Comparison of ENCODE assay signal across 12 cellular contexts in the genomic region with DNA sequence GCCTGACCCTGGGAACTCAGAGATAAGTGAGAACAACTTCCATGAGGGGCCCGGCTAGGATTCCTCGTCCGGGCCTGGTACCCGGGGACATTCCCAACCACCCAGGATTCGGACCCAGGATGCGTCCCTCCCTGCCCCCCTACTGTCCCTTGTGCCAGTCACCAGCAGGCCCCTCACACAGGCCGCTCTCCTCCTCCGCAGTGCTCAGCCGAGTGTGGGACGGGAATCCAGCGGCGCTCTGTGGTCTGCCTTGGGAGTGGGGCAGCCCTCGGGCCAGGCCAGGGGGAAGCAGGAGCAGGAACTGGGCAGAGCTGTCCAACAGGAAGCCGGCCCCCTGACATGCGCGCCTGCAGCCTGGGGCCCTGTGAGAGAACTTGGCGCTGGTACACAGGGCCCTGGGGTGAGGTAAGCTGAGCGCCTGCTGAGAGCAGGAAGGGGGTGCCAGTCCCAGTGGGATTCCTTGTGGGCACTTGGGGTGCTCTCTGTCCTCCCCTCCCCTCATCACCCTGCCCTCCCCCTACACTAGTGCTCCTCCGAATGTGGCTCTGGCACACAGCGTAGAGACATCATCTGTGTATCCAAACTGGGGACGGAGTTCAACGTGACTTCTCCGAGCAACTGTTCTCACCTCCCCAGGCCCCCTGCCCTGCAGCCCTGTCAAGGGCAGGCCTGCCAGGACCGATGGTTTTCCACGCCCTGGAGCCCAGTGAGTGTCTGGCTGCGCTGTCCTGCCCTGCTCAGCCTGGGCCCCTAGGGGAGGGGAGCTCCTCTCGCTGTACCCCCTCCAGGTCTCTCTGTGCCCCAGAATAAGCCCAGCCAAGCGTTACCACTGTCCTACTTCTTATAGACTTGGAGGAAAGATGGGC. TPM values are rescaled to one million over a fixed set of nuclear protein-coding genes. Genes with fewer than 3 reads are reported as not detected.
DNase-seq lines count a peak whose midpoint lies in the region; ATAC-seq, FAIRE-seq and TF ChIP-seq lines count a peak whose summit lies in the region.
"Had no signal": no experiment of that assay in that cellular context is flagged by ENCODE, and none has a peak within 500 bp of the region (broad histone marks: within the 10 kb centered on the region; RNA-seq: fewer than 3 reads in every experiment).

No MANE protein-coding gene starts in this region.

- H3K4me2 ChIP-seq in BLaER1 (no peak overlapping the region), astrocyte (ENCODE audit: low read length) (no peak overlapping the region), trophoblast cell (ENCODE audit: low read length) (no peak overlapping the region)

- H3K36me3 ChIP-seq in BLaER1 (no peaks in the 10 kb centered on the region), astrocyte (ENCODE audit: insufficient read depth, low read length) (no peaks in the 10 kb centered on the region), heart right ventricle (peaks cover 0 to 46% (median 0%) of the 10 kb centered on the region in 9 donors), trophoblast cell (ENCODE audit: control insufficient read depth in 1 of 2, insufficient read depth in 2 of 2, low read length in 2 of 2) (peaks cover 25 to 29% of the 10 kb centered on the region in 2 experiments)
- H3K36me3 ChIP-seq in CD8-positive, alpha-beta memory T cell (ENCODE audit: insufficient read depth, low read length): no peaks in the 10 kb centered on the region
- H3K36me3 ChIP-seq: HAP-1 had no signal

- H2AK5ac ChIP-seq in trophoblast cell (ENCODE audit: low read length): peak overlapping the region; percentile 5

- no peak overlapping the region for H3K23ac ChIP-seq in trophoblast cell (ENCODE audit: low read length)

- no peaks in the 10 kb centered on the region for H3K27me3 Mint-ChIP-seq in astrocyte (ENCODE audit: low read depth, unreplicated experiment)
- peaks cover 0 to 3% of the 10 kb centered on the region in 2 donors for H3K27me3 Mint-ChIP-seq in CD8-positive, alpha-beta memory T cell
- H3K27me3 Mint-ChIP-seq: stimulated activated naive CD8-positive, alpha-beta T cell treated with anti-CD3 and anti-CD28 coated beads, Interleukin-15, Interleukin-2, amounts not matched to agents 100 ng/mL and 50 ng/mL, for 24 hours had no signal

- H3K4ac ChIP-seq in trophoblast cell (ENCODE audit: low read depth, low read length): peak overlapping the region; percentile 19

- peak overlapping the region; percentile 61 for H3K18ac ChIP-seq in trophoblast cell (ENCODE audit: low read length)

- H3K4me1 ChIP-seq in BLaER1 (peaks cover 48% of the 10 kb centered on the region), astrocyte (ENCODE audit: insufficient read depth, low read length) (peaks cover 34% of the 10 kb centered on the region), heart right ventricle (peaks cover 34 to 57% (median 49%) of the 10 kb centered on the region in 9 donors), trophoblast cell (ENCODE audit: control insufficient read depth in 1 of 2, insufficient read depth in 2 of 2, low read length in 2 of 2) (peaks cover 31 to 32% of the 10 kb centered on the region in 2 experiments)
- peaks cover 35% of the 10 kb centered on the region for H3K4me1 ChIP-seq in CD8-positive, alpha-beta memory T cell (ENCODE audit: insufficient read depth, low read length)

- H3K27ac Mint-ChIP-seq in astrocyte (ENCODE audit: unreplicated experiment): peak overlapping the region; percentile 47
- no peak overlapping the region for H3K27ac Mint-ChIP-seq in CD8-positive, alpha-beta memory T cell

- H3K14ac ChIP-seq in trophoblast cell (ENCODE audit: low read length): peak overlapping the region; percentile 22

- ATAC-seq in heart right ventricle: peak in 1 of 8 donors; percentile 4

- peak overlapping the region; percentile 30 for H4K8ac ChIP-seq in trophoblast cell (ENCODE audit: low read depth, low read length)

- H2BK5ac ChIP-seq in trophoblast cell (ENCODE audit: low read depth, low read length, poor library complexity): no peak overlapping the region

- H3K79me1 ChIP-seq in trophoblast cell (ENCODE audit: low read length): peaks cover 36% of the 10 kb centered on the region

- H3K4me3 Mint-ChIP-seq in astrocyte (ENCODE audit: unreplicated experiment): no peak overlapping the region
- peak overlapping the region in 1 of 7 donors; percentile 70 for H3K4me3 Mint-ChIP-seq in CD8-positive, alpha-beta memory T cell
- H3K4me3 Mint-ChIP-seq: stimulated activated naive CD8-positive, alpha-beta T cell treated with anti-CD3 and anti-CD28 coated beads, Interleukin-15, Interleukin-2, amounts not matched to agents 100 ng/mL and 50 ng/mL, for 24 hours had no signal

- H3K27ac ChIP-seq in BLaER1 (0 out of 2 replicates have a peak overlapping the region, but pooled peaks have one; percentile 38), astrocyte (ENCODE audit: low read depth, low read length) (no peak overlapping the region), heart right ventricle (peak overlapping the region in 8 of 10 donors; percentile 91 to 100 (median 100)), trophoblast cell (ENCODE audit: low read depth, low read length) (peak overlapping the region; percentile 15)
- no peak overlapping the region for H3K27ac ChIP-seq in CD8-positive, alpha-beta memory T cell (ENCODE audit: low read depth, low read length)

- H3K27me3 ChIP-seq in BLaER1: no peaks in the 10 kb centered on the region
- no peaks in the 10 kb centered on the region for H3K27me3 ChIP-seq in astrocyte (ENCODE audit: insufficient read depth, low read length)
- no peaks in the 10 kb centered on the region for H3K27me3 ChIP-seq in heart right ventricle
- H3K27me3 ChIP-seq in trophoblast cell (ENCODE audit: insufficient read depth, low read length): no peaks in the 10 kb centered on the region
- H3K27me3 ChIP-seq in CD8-positive, alpha-beta memory T cell (ENCODE audit: insufficient read depth, low read length, poor library complexity, severe bottlenecking): no peaks in the 10 kb centered on the region

- POLR2A ChIA-PET in CD8-positive, alpha-beta memory T cell (lab: Charles Lee): interaction anchor here (3.1 to 11.0 kb wide), 4 partner anchors 9 to 70 kb away, joined by 15 to 486 read pairs (median 46); a partner anchor contains a TSS

- H3K9me3 ChIP-seq in BLaER1: no peaks in the 10 kb centered on the region
- no peaks in the 10 kb centered on the region for H3K9me3 ChIP-seq in astrocyte (ENCODE audit: insufficient read depth, low read depth, low read length)
- no peaks in the 10 kb centered on the region for H3K9me3 ChIP-seq in heart right ventricle
- peaks cover 3% of the 10 kb centered on the region for H3K9me3 ChIP-seq in trophoblast cell (ENCODE audit: insufficient read depth, low read depth, low read length)
- H3K9me3 ChIP-seq in CD8-positive, alpha-beta memory T cell (ENCODE audit: low read length): no peaks in the 10 kb centered on the region
- H3K9me3 ChIP-seq: HAP-1 had no signal

- H4K91ac ChIP-seq in trophoblast cell (ENCODE audit: low read depth, low read length): peak overlapping the region; percentile 11

- peaks cover 28% of the 10 kb centered on the region for H3K4me1 Mint-ChIP-seq in astrocyte (ENCODE audit: low read depth, unreplicated experiment)
- peaks cover 37 to 47% (median 39%) of the 10 kb centered on the region in 3 donors for H3K4me1 Mint-ChIP-seq in CD8-positive, alpha-beta memory T cell

- CTCF ChIA-PET in CD8-positive, alpha-beta memory T cell (lab: Charles Lee): interaction anchor here (0.6 to 9.1 kb wide), 16 partner anchors 9 to 447 kb away, joined by 3 to 325 read pairs (median 6); a partner anchor contains a TSS

- H3K79me2 ChIP-seq in astrocyte (ENCODE audit: insufficient read depth, low read length) (peaks cover 32% of the 10 kb centered on the region), trophoblast cell (ENCODE audit: control insufficient read depth, insufficient read depth, low read length, poor library complexity) (peaks cover 12% of the 10 kb centered on the region)

- peaks cover 34% of the 10 kb centered on the region for H4K20me1 ChIP-seq in BLaER1
- peaks cover 24% of the 10 kb centered on the region for H4K20me1 ChIP-seq in astrocyte (ENCODE audit: insufficient read depth, low read length)

- H2AFZ ChIP-seq in astrocyte (ENCODE audit: low read depth, low read length): no peak overlapping the region
- H2AFZ ChIP-seq in trophoblast cell (ENCODE audit: insufficient read depth, low read length, poor library complexity): no peak overlapping the region

- intact Hi-C loops in heart right ventricle (cut with DNase I): loop anchor here in 3 of 10 donors (10.0 kb wide), 2 partner anchors 246 to 256 kb away; a partner anchor contains a TSS

- H3K4me3 ChIP-seq in BLaER1 (no peak overlapping the region), astrocyte (ENCODE audit: insufficient read depth, low read depth, low read length) (no peak overlapping the region), heart right ventricle (peak overlapping the region in 6 of 10 donors; percentile 24 to 39 (median 34)), trophoblast cell (ENCODE audit: low read depth, low read length) (no peak overlapping the region)
- H3K4me3 ChIP-seq in CD8-positive, alpha-beta memory T cell (ENCODE audit: low read length): no peak overlapping the region
- H3K4me3 ChIP-seq: HAP-1 had no signal

- no peak for FAIRE-seq in astrocyte (lab: Jason Lieb, UNC)
- no peak for FAIRE-seq in D721Med (lab: Jason Lieb, UNC)

- peak overlapping the region; percentile 26 for H2BK120ac ChIP-seq in trophoblast cell (ENCODE audit: insufficient read depth, low read length, poor library complexity)

- 61 to 64% methylated on average over 28 of the region's 28 CpGs for WGBS in heart right ventricle, 2 donors
- WGBS in trophoblast cell (ENCODE audit: extremely low coverage, insufficient coverage, insufficient read length): no CpG with 5 or more reads among the region's 28 CpGs

- peak overlapping the region; percentile 23 for H2BK12ac ChIP-seq in trophoblast cell (ENCODE audit: low read length)

- no peak overlapping the region for H4K12ac ChIP-seq in trophoblast cell (ENCODE audit: low read depth, low read length)

- no peak for DNase-seq in astrocyte (ENCODE audit: low read depth)
- DNase-seq in heart right ventricle: peak in 1 of 2 donors; percentile 65
- DNase-seq in trophoblast cell: peak; percentile 69
- no peak for DNase-seq in D721Med (ENCODE audit: insufficient read length, low spot score)
- no peak for DNase-seq in CD8-positive, alpha-beta memory T cell
- no peak for DNase-seq in NCI-H187 (lab: John Stamatoyannopoulos, UW)
- no peak for DNase-seq in stimulated activated CD4-positive, alpha-beta T cell treated with anti-CD3 and anti-CD28 coated beads, Interleukin-4, amount 100 ng/mL, for 4 hours

- no peak for TF ChIP-seq CTCF in astrocyte (IDR thresholded peaks at IDR 0.05; ENCODE audit: insufficient read depth, low read depth, low read length)
- no peak for TF ChIP-seq CTCF in heart right ventricle (IDR thresholded peaks at IDR 0.05)
- TF ChIP-seq CTCF in D721Med (IDR thresholded peaks at IDR 0.05; ENCODE audit: insufficient read depth, missing control alignments): no peak

- no peaks in the 10 kb centered on the region for H3K9me3 Mint-ChIP-seq in astrocyte (ENCODE audit: unreplicated experiment)
- H3K9me3 Mint-ChIP-seq in CD8-positive, alpha-beta memory T cell: no peaks in the 10 kb centered on the region
- H3K9me3 Mint-ChIP-seq: stimulated activated naive CD8-positive, alpha-beta T cell treated with anti-CD3 and anti-CD28 coated beads, Interleukin-15, Interleukin-2, amounts not matched to agents 100 ng/mL and 50 ng/mL, for 24 hours had no signal

- H3K36me3 Mint-ChIP-seq in astrocyte (ENCODE audit: low read depth, unreplicated experiment): peaks cover 2% of the 10 kb centered on the region
- peaks cover 0 to 14% (median 4%) of the 10 kb centered on the region in 3 donors for H3K36me3 Mint-ChIP-seq in CD8-positive, alpha-beta memory T cell

- H3K9ac ChIP-seq in BLaER1 (no peak overlapping the region), astrocyte (ENCODE audit: low read length) (no peak overlapping the region), trophoblast cell (ENCODE audit: low read length) (no peak overlapping the region)

RNA-seq across cellular contexts. Expression of a gene that starts 9.8 kb away (rescaled TPM):
- total RNA-seq in astrocyte (5.3 and 6.7 TPM in 2 replicates), heart right ventricle (10 to 100 TPM; 22.2 to 86.5 (median 40.7) TPM)
- polyA plus RNA-seq in heart right ventricle: 10 to 100 TPM; 46.6 to 71.4 TPM
- 33.2 and 33.6 TPM in 2 replicates for polyA plus RNA-seq in trophoblast cell (2013)
- under 1 TPM; 0.22 to 0.31 TPM for total RNA-seq in CD8-positive, alpha-beta memory T cell
- polyA plus RNA-seq in CD8-positive, alpha-beta memory T cell: not detected

RNA-seq across cellular contexts. Expression of a gene that starts 20.4 kb away (rescaled TPM):
- total RNA-seq in astrocyte (196 and 210 TPM in 2 replicates), heart right ventricle (100 to 1,000 TPM in 8 of 10 donors, 10 to 100 TPM in 2; 76.4 to 155 (median 122) TPM)
- polyA plus RNA-seq in heart right ventricle: 10 to 100 TPM; 54.3 to 77.7 TPM
- polyA plus RNA-seq in trophoblast cell (2013): 119 and 120 TPM in 2 replicates
- 100 to 1,000 TPM; 211 to 216 TPM for total RNA-seq in CD8-positive, alpha-beta memory T cell
- polyA plus RNA-seq in CD8-positive, alpha-beta memory T cell: 168 TPM

RNA-seq across cellular contexts. Expression of a gene that starts 43.4 kb away (rescaled TPM):
- total RNA-seq in astrocyte (0.43 TPM in 1 of 2 replicates, not detected in the other), heart right ventricle (under 1 TPM in 2 of 10 donors, not detected in 8; 0.46 to 0.60 TPM)
- not detected for polyA plus RNA-seq in heart right ventricle
- 0.14 TPM in 1 of 2 replicates, not detected in the other for polyA plus RNA-seq in trophoblast cell (2013)
- not detected for total RNA-seq in CD8-positive, alpha-beta memory T cell
- polyA plus RNA-seq in CD8-positive, alpha-beta memory T cell: not detected
- total RNA-seq: NCI-H460 had no signal
- polyA plus RNA-seq: AG04450 had no signal

RNA-seq across cellular contexts. Expression of a gene that starts 51.1 kb away (rescaled TPM):
- total RNA-seq in astrocyte (26.0 and 27.4 TPM in 2 replicates), heart right ventricle (10 to 100 TPM in 8 of 10 donors, 1 to 10 TPM in 2; 5.8 to 26.3 (median 12.8) TPM)
- polyA plus RNA-seq in heart right ventricle: 10 to 100 TPM; 24.7 to 28.2 TPM
- 10.8 and 11.8 TPM in 2 replicates for polyA plus RNA-seq in trophoblast cell (2013)
- total RNA-seq in CD8-positive, alpha-beta memory T cell: 1 to 10 TPM; 1.3 to 1.5 TPM
- polyA plus RNA-seq in CD8-positive, alpha-beta memory T cell: 0.09 TPM

Comparison
In these comparisons a context has a peak if more than half of its experiments do, and no peak if none do; other contexts are left out.
1. H3K27ac ChIP-seq: peak in BLaER1 (single experiment), heart right ventricle (8 of 10) and trophoblast cell (single experiment); none in astrocyte (single experiment) and CD8-positive, alpha-beta memory T cell (single experiment).
2. H3K4me3 ChIP-seq: peak in heart right ventricle (6 of 10); none in BLaER1 (single experiment), astrocyte (single experiment), trophoblast cell (single experiment) and CD8-positive, alpha-beta memory T cell (single experiment).
3. DNase-seq: peak in trophoblast cell (2 of 2); none in astrocyte (single experiment), D721Med (single experiment), CD8-positive, alpha-beta memory T cell (0 of 5), NCI-H187 (0 of 2) and stimulated activated CD4-positive, alpha-beta T cell treated with anti-CD3 and anti-CD28 coated beads, Interleukin-4, amount 100 ng/mL, for 4 hours (0 of 2).